34 cellular contexts compared by ENCODE assay signal in the genomic region with DNA sequence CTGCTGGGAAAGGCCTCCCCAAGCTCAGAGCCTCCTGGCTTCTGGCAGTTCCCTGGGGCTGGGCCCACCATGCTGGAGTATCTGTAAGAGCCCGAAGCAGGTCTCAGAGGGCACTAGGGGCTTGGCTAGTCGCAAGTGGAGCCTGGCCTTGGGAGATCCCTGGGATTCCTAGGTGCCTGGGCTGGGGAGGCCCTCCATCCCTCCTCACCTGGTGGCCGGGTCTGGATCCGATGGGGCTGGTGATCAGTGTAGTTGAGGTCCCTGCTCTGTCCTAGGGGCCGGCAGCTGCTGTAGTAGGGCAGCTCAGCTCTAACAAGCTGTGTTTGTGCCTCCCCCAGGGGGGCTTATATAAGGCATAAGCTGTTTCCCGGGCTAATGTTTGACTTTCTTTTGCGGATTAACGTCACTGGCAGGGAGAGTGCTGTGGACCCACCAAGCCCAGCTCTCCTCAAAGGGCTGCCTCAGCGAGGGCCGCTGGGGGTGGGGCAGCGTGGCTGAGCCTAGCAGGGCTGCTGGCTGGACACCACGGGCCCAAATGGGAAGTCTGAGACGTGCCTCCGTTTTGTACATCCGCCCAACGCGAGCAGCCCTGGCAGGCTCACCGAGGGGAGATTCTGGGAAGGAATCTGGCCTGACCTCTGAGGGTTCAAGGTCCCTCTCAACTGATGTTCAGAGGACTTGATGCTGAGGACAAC. TPM values are rescaled to one million over a fixed set of nuclear protein-coding genes. Genes with fewer than 3 reads are reported as not detected.
A peak's percentile ranks its signal among the peaks of the same experiment; 100 is the strongest.
DNase-seq lines count a peak whose midpoint lies in the region; ATAC-seq, FAIRE-seq and TF ChIP-seq lines count a peak whose summit lies in the region.
"Had no signal": no experiment of that assay in that cellular context is flagged by ENCODE, and none has a peak within 500 bp of the region (broad histone marks: within the 10 kb centered on the region; RNA-seq: fewer than 3 reads in every experiment).

A gene with protein sequence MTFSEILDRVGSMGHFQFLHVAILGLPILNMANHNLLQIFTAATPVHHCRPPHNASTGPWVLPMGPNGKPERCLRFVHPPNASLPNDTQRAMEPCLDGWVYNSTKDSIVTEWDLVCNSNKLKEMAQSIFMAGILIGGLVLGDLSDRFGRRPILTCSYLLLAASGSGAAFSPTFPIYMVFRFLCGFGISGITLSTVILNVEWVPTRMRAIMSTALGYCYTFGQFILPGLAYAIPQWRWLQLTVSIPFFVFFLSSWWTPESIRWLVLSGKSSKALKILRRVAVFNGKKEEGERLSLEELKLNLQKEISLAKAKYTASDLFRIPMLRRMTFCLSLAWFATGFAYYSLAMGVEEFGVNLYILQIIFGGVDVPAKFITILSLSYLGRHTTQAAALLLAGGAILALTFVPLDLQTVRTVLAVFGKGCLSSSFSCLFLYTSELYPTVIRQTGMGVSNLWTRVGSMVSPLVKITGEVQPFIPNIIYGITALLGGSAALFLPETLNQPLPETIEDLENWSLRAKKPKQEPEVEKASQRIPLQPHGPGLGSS (minus strand): TSS at position 321 of the 695 bp plus-strand sequence. CDS start 883 bp downstream, outside the sequence.

- peaks cover 41% of the 10 kb centered on the region for H3K4me1 ChIP-seq in HepG2 (ENCODE audit: insufficient read depth, low read length)
- H3K4me1 ChIP-seq: body of pancreas, transverse colon had no signal

- TF ChIP-seq EP300 in HepG2 (IDR thresholded peaks at IDR 0.05; ENCODE audit: low read depth in 2 of 2, low read length in 2 of 2) (no peak), HepG2 (CRISPR knock-in tag; IDR thresholded peaks at IDR 0.05; ENCODE audit: borderline replicate concordance) (no peak)

- H3K4me1 Mint-ChIP-seq in T-helper 17 cell = peaks cover 2% of the 10 kb centered on the region
- H3K4me1 Mint-ChIP-seq: activated naive CD4-positive, alpha-beta T cell treated with anti-CD3 and anti-CD28 coated beads, Interleukin-2, amount 10 ng/mL, durations not matched to agents 7 days and 5 days; memory B cell had no signal

- no peak within 1 kb of the TSS for H3K9ac ChIP-seq in HepG2 (ENCODE audit: insufficient read depth, low read depth, low read length)

- H3K27ac Mint-ChIP-seq in T-helper 17 cell = peak within 1 kb of the TSS; percentile 34
- H3K27ac Mint-ChIP-seq: activated CD4-positive, alpha-beta memory T cell treated with anti-CD3 and anti-CD28 coated beads for 36 hours; activated naive CD4-positive, alpha-beta T cell treated with anti-CD3 and anti-CD28 coated beads, Interleukin-2, amount 10 ng/mL, durations not matched to agents 7 days and 5 days; HFFc6; memory B cell; T-helper 1 cell treated with Interleukin-12 subunit alpha and Interleukin-12 subunit beta and Interleukin-4 antibody, amounts not matched to agents 30 μg/mL and 1 μg/mL, for 36 hours had no signal

- no peaks in the 10 kb centered on the region for H3K79me2 ChIP-seq in HepG2 (ENCODE audit: insufficient read depth, low read length)

- CTCF ChIA-PET in HepG2 (lab: Yijun Ruan, JAX; ENCODE audit: low intra/inter-chr PET ratio, low total read pairs) = interaction anchor here (1.1 kb wide), 1 partner anchor 110 kb away, joined by 3 read pairs; no protein-coding TSS in a partner anchor

- no TSS peak for BruUV-seq in HepG2 (replicated peaks; lab: Mats Ljungman, UMichigan)

- no peak within 1 kb of the TSS for H3K27ac ChIP-seq in HepG2 (ENCODE audit: extremely low read length, insufficient read depth, low read length)
- H3K27ac ChIP-seq: 22Rv1, body of pancreas, PC-9, transverse colon had no signal

- ATAC-seq in T-helper 17 cell (no peak), HepG2 (peak; percentile 70), sciatic nerve (peak; percentile 28), HG02571 (IDR thresholded peaks at IDR 0.05; ENCODE audit: unreplicated experiment) (no peak), HG03095 (IDR thresholded peaks at IDR 0.05; ENCODE audit: unreplicated experiment) (no peak)
- ATAC-seq: body of pancreas, left colon, Right ventricle myocardium inferior, SK-N-SH treated with all-trans-retinoic acid at 6 μM for 48 hours had no signal

- no peaks in the 10 kb centered on the region for H4K20me1 ChIP-seq in HepG2 (ENCODE audit: insufficient read depth, low read length)

- no peak for FAIRE-seq in HepG2 (lab: Jason Lieb, UNC)
- FAIRE-seq: frontal cortex, G401.6 had no signal

- H3K4me2 ChIP-seq in HepG2 (ENCODE audit: low read depth, low read length) = peak within 1 kb of the TSS; percentile 77
- H3K4me2 ChIP-seq: PC-9 had no signal

- peaks cover 8% of the 10 kb centered on the region for H3K36me3 Mint-ChIP-seq in T-helper 17 cell (ENCODE audit: low read depth)
- H3K36me3 Mint-ChIP-seq: activated CD4-positive, alpha-beta memory T cell treated with anti-CD3 and anti-CD28 coated beads for 36 hours; activated naive CD4-positive, alpha-beta T cell treated with anti-CD3 and anti-CD28 coated beads, Interleukin-2, amount 10 ng/mL, durations not matched to agents 7 days and 5 days; memory B cell had no signal

- POLR2A ChIA-PET in HepG2 (lab: Yijun Ruan, JAX) = no interaction called here

- 0% methylated on average over 2 of the region's 18 CpGs for WGBS in HepG2 (ENCODE audit: low lambda C conversion rate)

- H3K27me3 ChIP-seq in HepG2 (ENCODE audit: control insufficient read depth in 1 of 2, insufficient read depth in 2 of 2, low read length in 2 of 2) = peaks cover 4 to 10% of the 10 kb centered on the region in 2 experiments; a peak in 2 of 5 replicates
- H3K27me3 ChIP-seq: body of pancreas, dorsolateral prefrontal cortex had no signal

- DNase-seq in NCI-H146 (lab: John Stamatoyannopoulos, UW) (peak; percentile 33), NCI-H146 treated with DMSO at 0.1 percent for 48 hours (lab: John Stamatoyannopoulos, UW; ENCODE audit: unreplicated experiment) (no peak), T-helper 17 cell (no peak), HepG2 (ENCODE audit: low spot score) (peak; percentile 50), sciatic nerve (ENCODE audit: low spot score) (no peak), HCEC 1CT (no peak)
- DNase-seq: activated CD4-positive, alpha-beta memory T cell treated with anti-CD3 and anti-CD28 coated beads for 36 hours; activated CD4-positive, CD25-positive, alpha-beta regulatory T cell treated with anti-CD3 and anti-CD28 coated beads, Interleukin-2, amount 50 U/mL, for 72 hours; activated naive CD4-positive, alpha-beta T cell treated with anti-CD3 and anti-CD28 coated beads, Interleukin-2, amount 10 ng/mL, durations not matched to agents 7 days and 5 days; body of pancreas; C1 segment of cervical spinal cord; dorsolateral prefrontal cortex; HFFc6; hippocampal formation; left colon; NCI-H1048; NCI-H1694 treated with DMSO at 0.1 percent for 48 hours; NK-92 treated with Interleukin-12 subunit alpha and Interleukin-12 subunit beta, amount 100 ng/mL, for 24 hours; PC-9; stimulated activated CD4-positive, alpha-beta T cell treated with anti-CD3 and anti-CD28 coated beads, Interleukin-15, amount 100 ng/mL, for 24 hours; stimulated activated CD4-positive, alpha-beta T cell treated with anti-CD3 and anti-CD28 coated beads, Interleukin-4, amount 100 ng/mL, for 4 hours; transverse colon had no signal

- H3K9me3 ChIP-seq in T-helper 17 cell (ENCODE audit: control insufficient read depth, low read length, poor library complexity, severe bottlenecking) (no peaks in the 10 kb centered on the region), HepG2 (ENCODE audit: low read length) (no peaks in the 10 kb centered on the region)
- H3K9me3 ChIP-seq: body of pancreas, transverse colon had no signal

- no peaks in the 10 kb centered on the region for H3K36me3 ChIP-seq in HepG2 (replicated peaks in 1 of 2; ENCODE audit: control insufficient read depth in 1 of 2, insufficient read depth in 2 of 2, low read length in 2 of 2)
- H3K36me3 ChIP-seq: transverse colon had no signal

- no peak for TF ChIP-seq CTCF in HepG2 (CRISPR knock-in tag; IDR thresholded peaks at IDR 0.05)

- no peak within 1 kb of the TSS for H3K4me3 Mint-ChIP-seq in T-helper 17 cell
- H3K4me3 Mint-ChIP-seq: activated CD4-positive, alpha-beta memory T cell treated with anti-CD3 and anti-CD28 coated beads for 36 hours; activated naive CD4-positive, alpha-beta T cell treated with anti-CD3 and anti-CD28 coated beads, Interleukin-2, amount 10 ng/mL, durations not matched to agents 7 days and 5 days; HFFc6; memory B cell; T-helper 1 cell treated with Interleukin-12 subunit alpha and Interleukin-12 subunit beta and Interleukin-4 antibody, amounts not matched to agents 30 μg/mL and 1 μg/mL, for 36 hours had no signal

- H3K27me3 Mint-ChIP-seq in T-helper 17 cell = peaks cover 60% of the 10 kb centered on the region

- TF ChIP-seq POLR2A in HepG2 (IDR thresholded peaks at IDR 0.05; ENCODE audit: insufficient read depth in 1 of 2, low read depth in 2 of 2, low read length in 2 of 2) = no peak

- in situ Hi-C loops in HepG2 (cut with HindIII; ENCODE audit: extremely low pct_ligation_motif_present, low pct_unique_long_range_greater_than_20kb) = no loop called here

- no peak for TF ChIP-seq RAD21 in HepG2 (CRISPR knock-in tag; IDR thresholded peaks at IDR 0.05)

- H3K4me3 ChIP-seq in HepG2 (replicated peaks in 1 of 3; ENCODE audit: insufficient read depth in 1 of 3, low read depth in 2 of 3, low read length in 3 of 3) = peak within 1 kb of the TSS in 2 of 3 experiments; percentile 18 to 36; a peak in 3 of 6 replicates
- H3K4me3 ChIP-seq: body of pancreas, PC-9, transverse colon had no signal

- intact Hi-C loops in HepG2 (cut with micrococcal nuclease; ENCODE audit: unreplicated experiment) = no loop called here
- intact Hi-C loops in sciatic nerve (cut with DNase I) = no loop called here

- no peak within 1 kb of the TSS for H2AFZ ChIP-seq in HepG2 (ENCODE audit: low read length)
- H2AFZ ChIP-seq: PC-9 had no signal

RNA-seq across cellular contexts. Expression of the gene that starts here (rescaled TPM):
- total RNA-seq in T-helper 17 cell = not detected
- total RNA-seq in HepG2 (2016; rRNA removed; fragmentation: Illumina TruSeq; extraction: Trizol) = 0.04 TPM in 1 of 2 replicates, not detected in the other
- not detected in 2 replicates for total RNA-seq in HepG2 (2016; cell fraction: cytosol; rRNA removed; fragmentation: Illumina TruSeq; extraction: Trizol; ENCODE audit: low read depth)
- total RNA-seq in HepG2 (2016; cell fraction: insoluble cytoplasmic fraction; rRNA removed; fragmentation: Illumina TruSeq; extraction: Trizol) = not detected in 2 replicates
- not detected in 2 replicates for total RNA-seq in HepG2 (2016; cell fraction: membrane; rRNA removed; fragmentation: Illumina TruSeq; extraction: Trizol)
- 0.68 TPM in 1 of 2 replicates, not detected in the other for total RNA-seq in HepG2 (2016; cell fraction: nucleus; rRNA removed; fragmentation: Illumina TruSeq; extraction: Trizol)
- 0.05 and 0.33 TPM in 2 replicates for polyA plus RNA-seq in HepG2 (2011; rRNA removed)
- 0.11 and 0.14 TPM in 2 replicates for polyA plus RNA-seq in HepG2 (2011; cell fraction: cytosol; rRNA removed)
- 0.85 and 0.99 TPM in 2 replicates for polyA plus RNA-seq in HepG2 (2011; cell fraction: nucleus; rRNA removed)
- polyA plus RNA-seq in HepG2 (2012) = 0.43 and 0.78 TPM in 2 replicates
- polyA plus RNA-seq in HepG2 (2016; cell fraction: cytosol; fragmentation: Illumina TruSeq; extraction: Trizol; ENCODE audit: low read depth) = not detected in 2 replicates
- polyA plus RNA-seq in HepG2 (2016; cell fraction: insoluble cytoplasmic fraction; fragmentation: Illumina TruSeq; extraction: Trizol; ENCODE audit: low read depth) = not detected in 2 replicates
- polyA plus RNA-seq in HepG2 (2016; cell fraction: membrane; fragmentation: Illumina TruSeq; extraction: Trizol; ENCODE audit: low read depth) = not detected in 2 replicates
- polyA plus RNA-seq in HepG2 (2016; cell fraction: nucleus; fragmentation: Illumina TruSeq; extraction: Trizol; ENCODE audit: insufficient read depth, low read depth) = not detected in 2 replicates
- polyA minus RNA-seq in HepG2 (2011; rRNA and poly(A)+ RNA removed; ENCODE audit: low replicate concordance) = 0.32 TPM in 1 of 2 replicates, not detected in the other
- not detected in 2 replicates for polyA minus RNA-seq in HepG2 (2011; cell fraction: cytosol; rRNA and poly(A)+ RNA removed)
- 0.13 TPM in 1 of 2 replicates, not detected in the other for polyA minus RNA-seq in HepG2 (2011; cell fraction: nucleus; rRNA and poly(A)+ RNA removed)
- total RNA-seq in sciatic nerve = not detected
- total RNA-seq: activated CD4-positive, alpha-beta memory T cell treated with anti-CD3 and anti-CD28 coated beads for 36 hours; body of pancreas; HFFc6; HT-29; left colon; NCI-H460; PC-9; posterior vena cava; Right ventricle myocardium inferior; transverse colon had no signal

Comparison
In these comparisons a context has a peak if more than half of its experiments do, and no peak if none do; other contexts are left out.
1. Peak in DNase-seq, ATAC-seq, H3K4me3 ChIP-seq and H3K4me2 ChIP-seq in HepG2; RNA of the gene not detected or under 1 TPM.
2. Peak in ATAC-seq in sciatic nerve; RNA of the gene not detected or under 1 TPM.